ENCODE assay signal across 8 cellular contexts in genomic region chr14:35416108-35416750, GRCh38. TPM values are rescaled to one million over a fixed set of nuclear protein-coding genes. Genes with fewer than 3 reads are reported as not detected.
DNase-seq lines count a peak whose midpoint lies in the region; ATAC-seq and TF ChIP-seq lines count a peak whose summit lies in the region.

No MANE protein-coding gene starts in this region.

- no peaks in the 10 kb centered on the region for H3K36me3 Mint-ChIP-seq in CD4-positive, alpha-beta T cell (ENCODE audit: low read depth)
- H3K36me3 Mint-ChIP-seq in T-cell: no peaks in the 10 kb centered on the region

- H3K27me3 Mint-ChIP-seq in CD4-positive, alpha-beta T cell: no peaks in the 10 kb centered on the region
- no peaks in the 10 kb centered on the region for H3K27me3 Mint-ChIP-seq in T-cell

- peak overlapping the region in 1 of 2 donors; percentile 35 for H3K4me3 ChIP-seq in stomach smooth muscle (ENCODE audit: low read length in 2 of 2)

- CTCF ChIA-PET in CD4-positive, alpha-beta T cell (lab: Charles Lee): interaction anchor here (0.9 to 3.5 kb wide), 6 partner anchors 10 to 275 kb away, joined by 3 to 18 read pairs (median 6); partner anchors contain the start of gene NFKBIA
- CTCF ChIA-PET in T-cell (lab: Charles Lee): interaction anchor here (0.5 to 8.8 kb wide), 33 partner anchors 8 to 747 kb away, joined by 3 to 127 read pairs (median 5); partner anchors contain the start of genes NFKBIA (in 2 of the 2), BRMS1L (in 1 of the 2), FAM177A1 (in 1 of the 2) and PPP2R3C (in 1 of the 2)

- H3K36me3 ChIP-seq in stomach smooth muscle (ENCODE audit: control insufficient read depth in 2 of 2, insufficient read depth in 2 of 2, low read length in 2 of 2): no peaks in the 10 kb centered on the region

- no peak overlapping the region for H3K4me3 Mint-ChIP-seq in CD4-positive, alpha-beta T cell
- peak overlapping the region in 2 of 3 donors; percentile 35 to 65 for H3K4me3 Mint-ChIP-seq in T-cell

- no peaks in the 10 kb centered on the region for H3K9me3 ChIP-seq in CD4-positive, alpha-beta T cell (ENCODE audit: control insufficient read depth, low read length)
- H3K9me3 ChIP-seq in stomach smooth muscle (ENCODE audit: control insufficient read depth in 2 of 2, low read length in 2 of 2): no peaks in the 10 kb centered on the region

- peaks cover 8% of the 10 kb centered on the region for H3K4me1 ChIP-seq in stomach smooth muscle (ENCODE audit: control insufficient read depth, insufficient read depth, low read length)

- H3K27me3 ChIP-seq in CD4-positive, alpha-beta T cell (ENCODE audit: control insufficient read depth, insufficient read depth, low read length): no peaks in the 10 kb centered on the region
- H3K27me3 ChIP-seq in stomach smooth muscle (ENCODE audit: control insufficient read depth in 1 of 2, insufficient read depth in 2 of 2, low read length in 2 of 2): no peaks in the 10 kb centered on the region

- H3K27ac ChIP-seq in CD4-positive, alpha-beta T cell (ENCODE audit: low read depth, low read length): peak overlapping the region; percentile 47
- H3K27ac ChIP-seq in stomach smooth muscle (ENCODE audit: low read length): peak overlapping the region; percentile 24

- intact Hi-C loops in CD4-positive, alpha-beta T cell (cut with DNase I, micrococcal nuclease): loop anchor here in 1 of 2 experiments (2.0 kb wide), 1 partner anchor 13 kb away; no protein-coding TSS in a partner anchor

- DNase-seq in CD4-positive, alpha-beta T cell: peak in 6 of 10 experiments; percentile 18 to 56 (median 40)
- DNase-seq in T-cell: peak in 27 of 34 experiments; percentile 19 to 66 (median 44)
- peak; percentile 59 for DNase-seq in effector CD4-positive, alpha-beta T cell
- no peak for DNase-seq in SW480 (ENCODE audit: low spot score)
- no peak for DNase-seq in middle frontal gyrus (ENCODE audit: extremely low spot score, low spot score)
- DNase-seq in NCI-H1048 (lab: John Stamatoyannopoulos, UW): no peak

- POLR2A ChIA-PET in CD4-positive, alpha-beta T cell (lab: Charles Lee): interaction anchor here (0.6 to 3.7 kb wide), 11 partner anchors 13 to 723 kb away, joined by 3 to 89 read pairs (median 7); partner anchors contain the start of genes NFKBIA, PPP2R3C, PRORP and PSMA6
- POLR2A ChIA-PET in T-cell (lab: Charles Lee): interaction anchor here (0.5 to 7.3 kb wide), 31 partner anchors 12 to 434 kb away, joined by 3 to 242 read pairs (median 4); partner anchors contain the start of genes NFKBIA (in 2 of the 2), FAM177A1 (in 1 of the 2), PPP2R3C (in 1 of the 2) and PRORP (in 1 of the 2)

- H3K27ac Mint-ChIP-seq in CD4-positive, alpha-beta T cell: peak overlapping the region; percentile 70
- H3K27ac Mint-ChIP-seq in T-cell: peak overlapping the region; percentile 85 to 87

- peak; percentile 49 for ATAC-seq in CD4-positive, alpha-beta T cell (ENCODE audit: poor library complexity)
- peak; percentile 47 for ATAC-seq in GM21619 (IDR thresholded peaks at IDR 0.05; ENCODE audit: unreplicated experiment)
- ATAC-seq in T-cell (replicated peaks in 1 of 4): peak; percentile 18 to 75 (median 34)

- TF ChIP-seq CTCF in CD4-positive, alpha-beta T cell (IDR thresholded peaks at IDR 0.05): no peak

- H3K9me3 Mint-ChIP-seq in CD4-positive, alpha-beta T cell: no peaks in the 10 kb centered on the region
- no peaks in the 10 kb centered on the region for H3K9me3 Mint-ChIP-seq in T-cell

- peak overlapping the region in 1 of 2 donors; percentile 42 for H3K9ac ChIP-seq in stomach smooth muscle (ENCODE audit: low read length in 2 of 2)

- peaks cover 43% of the 10 kb centered on the region for H3K4me1 Mint-ChIP-seq in CD4-positive, alpha-beta T cell (ENCODE audit: low read depth)
- H3K4me1 Mint-ChIP-seq in T-cell: peaks cover 39 to 50% (median 49%) of the 10 kb centered on the region in 3 donors

RNA-seq across cellular contexts. Expression of gene NFKBIA, which starts 11.7 kb away (rescaled TPM):
- 1,000 to 10,000 TPM in 1 of 2 experiments, 100 to 1,000 TPM in 1; 977 to 1,030 TPM for total RNA-seq in CD4-positive, alpha-beta T cell
- total RNA-seq in T-cell: 1,000 to 10,000 TPM in 2 of 5 donors, 100 to 1,000 TPM in 3; 129 to 1,245 (median 169) TPM

Comparison
In these comparisons a context has a peak if more than half of its experiments do, and no peak if none do; other contexts are left out.
1. DNase-seq: peak in CD4-positive, alpha-beta T cell (6 of 10), T-cell (27 of 34) and effector CD4-positive, alpha-beta T cell (single experiment); none in SW480 (single experiment), middle frontal gyrus (single experiment) and NCI-H1048 (single experiment).
2. Peak in every context shown above with its lines, with median percentiles within 50 percentile points of each other: ATAC-seq.